ENCODE assay signal across 15 cellular contexts in genomic region chr22:19879651-19879995, GRCh38. TPM values are rescaled to one million over a fixed set of nuclear protein-coding genes. Genes with fewer than 3 reads are reported as not detected.
DNase-seq lines count a peak whose midpoint lies in the region; ATAC-seq, FAIRE-seq and TF ChIP-seq lines count a peak whose summit lies in the region.
"Had no signal": no experiment of that assay in that cellular context is flagged by ENCODE, and none has a peak within 500 bp of the region (broad histone marks: within the 10 kb centered on the region; RNA-seq: fewer than 3 reads in every experiment).

No MANE protein-coding gene starts in this region.

- no peaks in the 10 kb centered on the region for H3K36me3 ChIP-seq in kidney (ENCODE audit: control insufficient read depth in 1 of 2, insufficient read depth in 2 of 2, low read length in 2 of 2)
- H3K36me3 ChIP-seq in suprapubic skin: no peaks in the 10 kb centered on the region

- H3K9ac ChIP-seq in kidney (ENCODE audit: low read length in 2 of 2): no peak overlapping the region

- no peak for TF ChIP-seq POLR2A in suprapubic skin (IDR thresholded peaks at IDR 0.05)

- POLR2A ChIA-PET in RWPE1 (lab: Yijun Ruan, JAX; ENCODE audit: low non-redundant PET): no interaction called here

- ATAC-seq in left cardiac atrium (no peak), GM19035 (IDR thresholded peaks at IDR 0.05; ENCODE audit: unreplicated experiment) (no peak)

- CTCF ChIA-PET in RWPE1 (lab: Yijun Ruan, JAX): interaction anchor here (0.5 kb wide), 1 partner anchor 149 kb away, joined by 4 read pairs; no protein-coding TSS in a partner anchor

- peak; percentile 13 for DNase-seq in left cardiac atrium
- no peak for DNase-seq in cardiac septum (ENCODE audit: low spot score)
- no peak for DNase-seq in RWPE1 (ENCODE audit: low spot score)
- peak; percentile 53 for DNase-seq in kidney
- peak; percentile 53 to 56 for DNase-seq in suprapubic skin (ENCODE audit: low spot score in 2 of 2)
- no peak for DNase-seq in activated CD4-positive, alpha-beta T cell treated with anti-CD3 and anti-CD28 coated beads for 1 hour
- DNase-seq in NCI-H446 (lab: John Stamatoyannopoulos, UW): no peak
- DNase-seq: activated CD4-positive, alpha-beta memory T cell treated with anti-CD3 and anti-CD28 coated beads, Interleukin-2, amount 10 ng/mL, durations not matched to agents 7 days and 5 days; activated effector memory CD4-positive, alpha-beta T cell treated with Interleukin-2 at 50 U/mL for 16 hours; NCI-H2029 treated with DMSO at 0.1 percent for 48 hours; NCI-H748 treated with DMSO at 0.1 percent for 48 hours; T1000 had no signal

- H3K9me3 ChIP-seq in kidney (ENCODE audit: control insufficient read depth in 1 of 2, low read length in 2 of 2) (no peaks in the 10 kb centered on the region), suprapubic skin (no peaks in the 10 kb centered on the region)
- H3K9me3 ChIP-seq: ascending aorta had no signal

- WGBS in suprapubic skin: 60% methylated on average over 2 of the region's 3 CpGs

- intact Hi-C loops in left cardiac atrium (cut with DNase I) (no loop called here), cardiac septum (cut with DNase I) (no loop called here), kidney (cut with DNase I) (no loop called here)

- H3K4me1 ChIP-seq in kidney (ENCODE audit: control insufficient read depth in 1 of 2, insufficient read depth in 1 of 2, low read depth in 1 of 2, low read length in 2 of 2): peaks cover 0 to 8% of the 10 kb centered on the region in 2 donors
- H3K4me1 ChIP-seq in suprapubic skin: peaks cover 36% of the 10 kb centered on the region

- no peak for TF ChIP-seq EP300 in suprapubic skin (IDR thresholded peaks at IDR 0.05)

- H3K27me3 ChIP-seq in suprapubic skin: no peaks in the 10 kb centered on the region
- H3K27me3 ChIP-seq: ascending aorta had no signal

- H3K4me3 ChIP-seq in kidney (ENCODE audit: low read length in 2 of 2) (no peak overlapping the region), suprapubic skin (no peak overlapping the region)
- H3K4me3 ChIP-seq: ascending aorta, smooth muscle cell had no signal

- H3K27ac ChIP-seq in RWPE1: peak overlapping the region; percentile 99
- no peak overlapping the region for H3K27ac ChIP-seq in kidney (ENCODE audit: low read depth in 2 of 2, low read length in 2 of 2)
- no peak overlapping the region for H3K27ac ChIP-seq in suprapubic skin
- H3K27ac ChIP-seq: ascending aorta had no signal

- TF ChIP-seq CTCF in RWPE1 (conservative IDR thresholded peaks at IDR 0.05; ENCODE audit: low read depth) (no peak), kidney (IDR thresholded peaks at IDR 0.05; ENCODE audit: borderline replicate concordance, extremely low read depth, insufficient read depth) (no peak), suprapubic skin (IDR thresholded peaks at IDR 0.05) (no peak)

- FAIRE-seq in kidney (lab: Jason Lieb, UNC): no peak

RNA-seq across cellular contexts. Expression of gene GNB1L, which starts 24.9 kb away (rescaled TPM):
- 1 to 10 TPM; 2.5 to 4.5 TPM for total RNA-seq in left cardiac atrium
- 2.0 TPM for total RNA-seq in cardiac septum
- 4.4 TPM for total RNA-seq in kidney
- polyA plus RNA-seq in kidney (ENCODE audit: insufficient read depth, low read depth, low replicate concordance): 4.0 TPM
- total RNA-seq in suprapubic skin: 10 to 100 TPM in 3 of 4 donors, 1 to 10 TPM in 1; 6.3 to 14.6 (median 10.9) TPM

RNA-seq across cellular contexts. Expression of gene RTL10, which starts 24.9 kb away (rescaled TPM):
- total RNA-seq in left cardiac atrium: 1 to 10 TPM; 6.8 to 7.7 TPM
- 6.3 TPM for total RNA-seq in cardiac septum
- total RNA-seq in kidney: 16.7 TPM
- 8.8 TPM for polyA plus RNA-seq in kidney (ENCODE audit: insufficient read depth, low read depth, low replicate concordance)
- 10 to 100 TPM; 21.8 to 46.2 (median 32.4) TPM for total RNA-seq in suprapubic skin

Comparison
In these comparisons a context has a peak if more than half of its experiments do, and no peak if none do; other contexts are left out.
1. DNase-seq: peak in left cardiac atrium (single experiment), kidney (single experiment) and suprapubic skin (2 of 2); none in cardiac septum (single experiment), RWPE1 (single experiment), activated CD4-positive, alpha-beta T cell treated with anti-CD3 and anti-CD28 coated beads for 1 hour (single experiment) and NCI-H446 (0 of 2).